Comparison of ENCODE assay signal across 8 cellular contexts in genomic region chr9:127943746-127944145, GRCh38. TPM values are rescaled to one million over a fixed set of nuclear protein-coding genes. Genes with fewer than 3 reads are reported as not detected.
DNase-seq lines count a peak whose midpoint lies in the region; ATAC-seq and TF ChIP-seq lines count a peak whose summit lies in the region.

No MANE protein-coding gene starts in this region.

- H3K27me3 ChIP-seq in heart left ventricle, result no peaks in the 10 kb centered on the region

- H3K36me3 ChIP-seq in heart left ventricle, result peaks cover 0 to 36% (median 18%) of the 10 kb centered on the region in 9 donors

- H3K9me3 ChIP-seq in heart left ventricle, result no peaks in the 10 kb centered on the region

- intact Hi-C loops in heart left ventricle (cut with DNase I), result loop anchor here (1.0 to 5.0 kb wide), 5 partner anchors 91 to 175 kb away; no protein-coding TSS in a partner anchor

- 27 to 43% (median 37%) methylated on average over 10 to 13 of the region's 13 CpGs for WGBS in heart left ventricle, 4 donors

- H3K27ac ChIP-seq in heart left ventricle, result peak overlapping the region in 1 of 12 donors; percentile 38

- ATAC-seq in GM19438 (IDR thresholded peaks at IDR 0.05; ENCODE audit: low read depth, unreplicated experiment), result peak; percentile 61
- peak; percentile 70 to 85 (median 75) for ATAC-seq in heart left ventricle
- ATAC-seq in HG03095 (IDR thresholded peaks at IDR 0.05; ENCODE audit: unreplicated experiment), result no peak

- DNase-seq in AG10803 (ENCODE audit: low read depth), result peak; percentile 71
- peak; percentile 58 for DNase-seq in NCI-H1048 (lab: John Stamatoyannopoulos, UW)
- peak; percentile 63 for DNase-seq in T follicular helper cell (ENCODE audit: low read depth)
- DNase-seq in activated naive CD8-positive, alpha-beta T cell treated with anti-CD3 and anti-CD28 coated beads, Interleukin-2, amount 50 U/mL, for 16 hours (ENCODE audit: low read depth, low spot score), result peak; percentile 59
- DNase-seq in heart left ventricle, result peak; percentile 83 to 92 (median 90)
- peak; percentile 88 for DNase-seq in putamen (ENCODE audit: low spot score)

- TF ChIP-seq CTCF in AG10803 (conservative IDR thresholded peaks at IDR 0.05; ENCODE audit: low read length) (peak; percentile 86), heart left ventricle (IDR thresholded peaks at IDR 0.05) (peak; percentile 84 to 97 (median 88))

- no peak for TF ChIP-seq POLR2A in heart left ventricle (IDR thresholded peaks at IDR 0.05)

- peaks cover 0 to 42% (median 20%) of the 10 kb centered on the region in 12 donors for H3K4me1 ChIP-seq in heart left ventricle

- no peak overlapping the region for H3K4me3 ChIP-seq in AG10803 (ENCODE audit: low read length)
- no peak overlapping the region for H3K4me3 ChIP-seq in heart left ventricle

RNA-seq across cellular contexts. Expression of gene DPM2, which starts 6.1 kb away (rescaled TPM):
- 10 to 100 TPM in 7 of 9 donors, 1 to 10 TPM in 2; 7.2 to 19.5 (median 11.7) TPM for total RNA-seq in heart left ventricle
- 10 to 100 TPM; 15.3 to 31.7 TPM for polyA plus RNA-seq in heart left ventricle

RNA-seq across cellular contexts. Expression of gene PIP5KL1, which starts 13.2 kb away (rescaled TPM):
- total RNA-seq in heart left ventricle, result under 1 TPM in 7 of 9 donors, not detected in 2; 0.33 to 0.77 (median 0.51) TPM
- under 1 TPM; 0.12 to 0.15 TPM for polyA plus RNA-seq in heart left ventricle

RNA-seq across cellular contexts. Expression of gene ST6GALNAC4, which starts 26.9 kb away (rescaled TPM):
- total RNA-seq in heart left ventricle, result 10 to 100 TPM; 28.3 to 66.1 (median 42.6) TPM
- 10 to 100 TPM; 17.0 to 72.0 TPM for polyA plus RNA-seq in heart left ventricle

RNA-seq across cellular contexts. Expression of gene EEIG1, which starts 37.0 kb away (rescaled TPM):
- total RNA-seq in heart left ventricle, result 10 to 100 TPM in 7 of 9 donors, 1 to 10 TPM in 2; 5.4 to 45.2 (median 24.1) TPM
- polyA plus RNA-seq in heart left ventricle, result 10 to 100 TPM in 1 of 2 donors, 1 to 10 TPM in 1; 9.2 to 10.4 TPM

RNA-seq across cellular contexts. Expression of gene ST6GALNAC6, which starts 44.3 kb away (rescaled TPM):
- 10 to 100 TPM; 28.4 to 75.9 (median 45.6) TPM for total RNA-seq in heart left ventricle
- polyA plus RNA-seq in heart left ventricle, result 10 to 100 TPM; 35.7 to 37.5 TPM
